9 cellular contexts compared by ENCODE assay signal in genomic region chr5:142432369-142432863, GRCh38.
DNase-seq lines count a peak whose midpoint lies in the region; ATAC-seq and TF ChIP-seq lines count a peak whose summit lies in the region.
"Had no signal": no experiment of that assay in that cellular context is flagged by ENCODE, and none has a peak within 500 bp of the region (broad histone marks: within the 10 kb centered on the region; RNA-seq: fewer than 3 reads in every experiment).

No MANE protein-coding gene starts in this region.

- no peaks in the 10 kb centered on the region for H3K9me3 ChIP-seq in heart right ventricle

- H3K4me1 ChIP-seq in heart right ventricle, result peaks cover 5 to 59% (median 27%) of the 10 kb centered on the region in 9 donors

- peaks cover 21% of the 10 kb centered on the region for H3K4me1 Mint-ChIP-seq in activated naive CD8-positive, alpha-beta T cell treated with anti-CD3 and anti-CD28 coated beads for 36 hours
- H3K4me1 Mint-ChIP-seq in stimulated activated naive B cell treated with anti-CD40 and anti-IgM and Interleukin-4, amounts not matched to agents 10 μg/mL and 1 μg/mL and 100 μg/mL, for 72 hours, result peaks cover 24 to 29% of the 10 kb centered on the region in 2 donors

- 35 to 42% methylated on average over 16 of the region's 16 CpGs for WGBS in heart right ventricle, 2 donors

- peaks cover 0 to 13% (median 0%) of the 10 kb centered on the region in 7 donors for H3K27me3 ChIP-seq in heart right ventricle

- H3K36me3 Mint-ChIP-seq in activated naive CD8-positive, alpha-beta T cell treated with anti-CD3 and anti-CD28 coated beads for 36 hours, result no peaks in the 10 kb centered on the region
- no peaks in the 10 kb centered on the region for H3K36me3 Mint-ChIP-seq in stimulated activated naive B cell treated with anti-CD40 and anti-IgM and Interleukin-4, amounts not matched to agents 10 μg/mL and 1 μg/mL and 100 μg/mL, for 72 hours

- no peaks in the 10 kb centered on the region for H3K27me3 Mint-ChIP-seq in activated naive CD8-positive, alpha-beta T cell treated with anti-CD3 and anti-CD28 coated beads for 36 hours
- H3K27me3 Mint-ChIP-seq in stimulated activated naive B cell treated with anti-CD40 and anti-IgM and Interleukin-4, amounts not matched to agents 10 μg/mL and 1 μg/mL and 100 μg/mL, for 72 hours, result peaks cover 5 to 12% of the 10 kb centered on the region in 2 donors

- TF ChIP-seq CTCF in heart right ventricle (IDR thresholded peaks at IDR 0.05), result no peak

- intact Hi-C loops in heart right ventricle (cut with DNase I) (loop anchor here in 3 of 10 donors (5.0 to 10.0 kb wide), 3 partner anchors 110 to 278 kb away; no protein-coding TSS in a partner anchor), Right ventricle myocardium inferior (cut with DNase I) (loop anchor here (5.0 kb wide), 1 partner anchor 105 kb away; the partner anchor contains the start of gene SPRY4)

- DNase-seq in heart right ventricle (peak in 1 of 2 donors; percentile 13), Right ventricle myocardium inferior (ENCODE audit: missing footprints) (no peak), NCI-H1436 treated with DMSO at 0.1 percent for 48 hours (lab: John Stamatoyannopoulos, UW) (peak; percentile 46), occipital lobe (lab: John Stamatoyannopoulos, UW) (no peak), G401 (ENCODE audit: low spot score) (no peak)
- DNase-seq in activated naive CD8-positive, alpha-beta T cell treated with anti-CD3 and anti-CD28 coated beads for 36 hours, result peak; percentile 26
- DNase-seq in stimulated activated naive B cell treated with anti-CD40 and anti-IgM and Interleukin-4, amounts not matched to agents 10 μg/mL and 1 μg/mL and 100 μg/mL, for 72 hours, result peak; percentile 38

- peak overlapping the region; percentile 67 for H3K4me3 Mint-ChIP-seq in activated naive CD8-positive, alpha-beta T cell treated with anti-CD3 and anti-CD28 coated beads for 36 hours
- H3K4me3 Mint-ChIP-seq in stimulated activated naive B cell treated with anti-CD40 and anti-IgM and Interleukin-4, amounts not matched to agents 10 μg/mL and 1 μg/mL and 100 μg/mL, for 72 hours, result peak overlapping the region; percentile 17 to 23

- H3K4me3 ChIP-seq in heart right ventricle, result no peak overlapping the region
- H3K4me3 ChIP-seq: SK-N-MC had no signal

- in situ Hi-C loops in G401 (cut with HindIII; ENCODE audit: low sequenced_read_pairs), result no loop called here

- H3K36me3 ChIP-seq in heart right ventricle, result no peaks in the 10 kb centered on the region

- H3K27ac ChIP-seq in heart right ventricle, result peak overlapping the region in 4 of 10 donors; percentile 7 to 70 (median 52)
- H3K27ac ChIP-seq: SK-N-MC had no signal

- ATAC-seq in heart right ventricle, result peak in 5 of 8 donors; percentile 32 to 61 (median 45)
- no peak for ATAC-seq in Right ventricle myocardium inferior
- peak; percentile 93 to 94 for ATAC-seq in stimulated activated naive B cell treated with anti-CD40 and anti-IgM and Interleukin-4, amounts not matched to agents 10 μg/mL and 1 μg/mL and 100 μg/mL, for 72 hours (replicated peaks)
- ATAC-seq in GM18873 (IDR thresholded peaks at IDR 0.05; ENCODE audit: low FRiP score, unreplicated experiment), result no peak

- H3K27ac Mint-ChIP-seq in activated naive CD8-positive, alpha-beta T cell treated with anti-CD3 and anti-CD28 coated beads for 36 hours, result peak overlapping the region; percentile 85
- peak overlapping the region; percentile 65 for H3K27ac Mint-ChIP-seq in stimulated activated naive B cell treated with anti-CD40 and anti-IgM and Interleukin-4, amounts not matched to agents 10 μg/mL and 1 μg/mL and 100 μg/mL, for 72 hours

- no peaks in the 10 kb centered on the region for H3K9me3 Mint-ChIP-seq in activated naive CD8-positive, alpha-beta T cell treated with anti-CD3 and anti-CD28 coated beads for 36 hours
- no peaks in the 10 kb centered on the region for H3K9me3 Mint-ChIP-seq in stimulated activated naive B cell treated with anti-CD40 and anti-IgM and Interleukin-4, amounts not matched to agents 10 μg/mL and 1 μg/mL and 100 μg/mL, for 72 hours

Comparison
In these comparisons a context has a peak if more than half of its experiments do, and no peak if none do; other contexts are left out.
1. ATAC-seq: peak in heart right ventricle (5 of 8) and stimulated activated naive B cell treated with anti-CD40 and anti-IgM and Interleukin-4, amounts not matched to agents 10 μg/mL and 1 μg/mL and 100 μg/mL, for 72 hours (2 of 2); none in Right ventricle myocardium inferior (single experiment) and GM18873 (single experiment).
2. DNase-seq: peak in NCI-H1436 treated with DMSO at 0.1 percent for 48 hours (single experiment), activated naive CD8-positive, alpha-beta T cell treated with anti-CD3 and anti-CD28 coated beads for 36 hours (single experiment) and stimulated activated naive B cell treated with anti-CD40 and anti-IgM and Interleukin-4, amounts not matched to agents 10 μg/mL and 1 μg/mL and 100 μg/mL, for 72 hours (single experiment); none in Right ventricle myocardium inferior (single experiment), occipital lobe (single experiment) and G401 (single experiment).